10 cellular contexts compared by ENCODE assay signal in genomic region chr17:38885728-38886642, GRCh38. TPM values are rescaled to one million over a fixed set of nuclear protein-coding genes. Genes with fewer than 3 reads are reported as not detected.
DNase-seq lines count a peak whose midpoint lies in the region; ATAC-seq lines count a peak whose summit lies in the region.
"Had no signal": no experiment of that assay in that cellular context is flagged by ENCODE, and none has a peak within 500 bp of the region (broad histone marks: within the 10 kb centered on the region; RNA-seq: fewer than 3 reads in every experiment).

No MANE protein-coding gene starts in this region.

- peak overlapping the region; percentile 62 for H3K27ac ChIP-seq in subcutaneous abdominal adipose tissue (ENCODE audit: low read depth, low read length)
- H3K27ac ChIP-seq: C4-2B had no signal

- peaks cover 54% of the 10 kb centered on the region for H3K36me3 Mint-ChIP-seq in activated CD8-positive, alpha-beta memory T cell treated with anti-CD3 and anti-CD28 coated beads, Interleukin-2, amount 10 ng/mL, durations not matched to agents 7 days and 5 days
- peaks cover 50% of the 10 kb centered on the region for H3K36me3 Mint-ChIP-seq in activated naive CD8-positive, alpha-beta T cell treated with anti-CD3 and anti-CD28 coated beads, Interleukin-2, amount 10 ng/mL, durations not matched to agents 7 days and 5 days

- H3K9me3 Mint-ChIP-seq in activated CD8-positive, alpha-beta memory T cell treated with anti-CD3 and anti-CD28 coated beads, Interleukin-2, amount 10 ng/mL, durations not matched to agents 7 days and 5 days (ENCODE audit: low read depth), result no peaks in the 10 kb centered on the region
- no peaks in the 10 kb centered on the region for H3K9me3 Mint-ChIP-seq in activated naive CD8-positive, alpha-beta T cell treated with anti-CD3 and anti-CD28 coated beads, Interleukin-2, amount 10 ng/mL, durations not matched to agents 7 days and 5 days

- POLR2A ChIA-PET in activated naive CD8-positive, alpha-beta T cell treated with anti-CD3 and anti-CD28 coated beads, Interleukin-2, amount 10 ng/mL, durations not matched to agents 7 days and 5 days (lab: Charles Lee), result interaction anchor here (0.5 to 5.3 kb wide), 9 partner anchors 8 to 91 kb away, joined by 3 to 58 read pairs (median 4); partner anchors contain the start of genes LASP1 and RPL23

- peak overlapping the region in 2 of 5 donors; percentile 2 to 31 for H3K9ac ChIP-seq in subcutaneous abdominal adipose tissue (ENCODE audit: low read length in 5 of 5)

- peaks cover 0 to 74% (median 52%) of the 10 kb centered on the region in 5 donors for H3K36me3 ChIP-seq in subcutaneous abdominal adipose tissue (ENCODE audit: control insufficient read depth in 5 of 5, insufficient read depth in 5 of 5, low read length in 5 of 5)

- CTCF ChIA-PET in activated CD8-positive, alpha-beta memory T cell treated with anti-CD3 and anti-CD28 coated beads, Interleukin-2, amount 10 ng/mL, durations not matched to agents 7 days and 5 days (lab: Charles Lee), result interaction anchor here (0.7 to 2.9 kb wide), 10 partner anchors 8 to 289 kb away, joined by 3 to 16 read pairs (median 4); partner anchors contain the start of genes LASP1 and LASP1NB

- no peaks in the 10 kb centered on the region for H3K9me3 ChIP-seq in subcutaneous abdominal adipose tissue (ENCODE audit: control insufficient read depth in 5 of 5, low read length in 5 of 5)

- no peak for ATAC-seq in activated CD8-positive, alpha-beta memory T cell treated with anti-CD3 and anti-CD28 coated beads, Interleukin-2, amount 10 ng/mL, durations not matched to agents 7 days and 5 days
- no peak for ATAC-seq in activated naive CD8-positive, alpha-beta T cell treated with anti-CD3 and anti-CD28 coated beads, Interleukin-2, amount 10 ng/mL, durations not matched to agents 7 days and 5 days (ENCODE audit: low read depth)

- peak overlapping the region; percentile 4 for H3K4me3 Mint-ChIP-seq in activated CD8-positive, alpha-beta memory T cell treated with anti-CD3 and anti-CD28 coated beads, Interleukin-2, amount 10 ng/mL, durations not matched to agents 7 days and 5 days
- peak overlapping the region; percentile 61 for H3K4me3 Mint-ChIP-seq in activated naive CD8-positive, alpha-beta T cell treated with anti-CD3 and anti-CD28 coated beads, Interleukin-2, amount 10 ng/mL, durations not matched to agents 7 days and 5 days

- DNase-seq in activated CD8-positive, alpha-beta memory T cell treated with anti-CD3 and anti-CD28 coated beads, Interleukin-2, amount 10 ng/mL, durations not matched to agents 7 days and 5 days, result no peak
- no peak for DNase-seq in activated CD8-positive, alpha-beta memory T cell treated with anti-CD3 and anti-CD28 coated beads, Interleukin-2, amount 50 U/mL, for 48 hours
- no peak for DNase-seq in activated naive CD8-positive, alpha-beta T cell treated with anti-CD3 and anti-CD28 coated beads, Interleukin-2, amount 10 ng/mL, durations not matched to agents 7 days and 5 days
- peak; percentile 75 for DNase-seq in iris pigment epithelial cell (ENCODE audit: low read depth)
- no peak for DNase-seq in dermis blood vessel endothelial cell
- no peak for DNase-seq in NCI-H1436 treated with DMSO at 0.1 percent for 48 hours (lab: John Stamatoyannopoulos, UW)
- no peak for DNase-seq in HUDEP-2 (lab: John Stamatoyannopoulos, UW; ENCODE audit: unreplicated experiment in 76 of 76)
- DNase-seq: NK-92 treated with Interleukin-12 subunit alpha and Interleukin-12 subunit beta, amount 100 ng/mL, for 24 hours had no signal

- peak overlapping the region; percentile 67 for H3K27ac Mint-ChIP-seq in activated CD8-positive, alpha-beta memory T cell treated with anti-CD3 and anti-CD28 coated beads, Interleukin-2, amount 10 ng/mL, durations not matched to agents 7 days and 5 days
- H3K27ac Mint-ChIP-seq in activated naive CD8-positive, alpha-beta T cell treated with anti-CD3 and anti-CD28 coated beads, Interleukin-2, amount 10 ng/mL, durations not matched to agents 7 days and 5 days, result peak overlapping the region; percentile 77

- peaks cover 86% of the 10 kb centered on the region for H3K4me1 Mint-ChIP-seq in activated CD8-positive, alpha-beta memory T cell treated with anti-CD3 and anti-CD28 coated beads, Interleukin-2, amount 10 ng/mL, durations not matched to agents 7 days and 5 days
- H3K4me1 Mint-ChIP-seq in activated naive CD8-positive, alpha-beta T cell treated with anti-CD3 and anti-CD28 coated beads, Interleukin-2, amount 10 ng/mL, durations not matched to agents 7 days and 5 days, result peaks cover 89% of the 10 kb centered on the region

- H3K4me3 ChIP-seq in subcutaneous abdominal adipose tissue (ENCODE audit: low read depth in 1 of 5, low read length in 5 of 5), result peak overlapping the region in 1 of 5 donors; percentile 6

- H3K27me3 Mint-ChIP-seq in activated CD8-positive, alpha-beta memory T cell treated with anti-CD3 and anti-CD28 coated beads, Interleukin-2, amount 10 ng/mL, durations not matched to agents 7 days and 5 days, result no peaks in the 10 kb centered on the region
- no peaks in the 10 kb centered on the region for H3K27me3 Mint-ChIP-seq in activated naive CD8-positive, alpha-beta T cell treated with anti-CD3 and anti-CD28 coated beads, Interleukin-2, amount 10 ng/mL, durations not matched to agents 7 days and 5 days

- peaks cover 20 to 77% (median 63%) of the 10 kb centered on the region in 5 donors for H3K4me1 ChIP-seq in subcutaneous abdominal adipose tissue (ENCODE audit: control insufficient read depth in 5 of 5, insufficient read depth in 5 of 5, low read length in 5 of 5)

- no peaks in the 10 kb centered on the region for H3K27me3 ChIP-seq in subcutaneous abdominal adipose tissue (ENCODE audit: control insufficient read depth in 5 of 5, insufficient read depth in 4 of 5, low read length in 5 of 5)

RNA-seq across cellular contexts. Expression of gene LASP1, which starts 16.1 kb away (rescaled TPM):
- total RNA-seq in activated CD8-positive, alpha-beta memory T cell treated with anti-CD3 and anti-CD28 coated beads, Interleukin-2, amount 10 ng/mL, durations not matched to agents 7 days and 5 days, result 100 to 1,000 TPM; 208 to 239 TPM
- 100 to 1,000 TPM; 227 to 236 TPM for total RNA-seq in activated naive CD8-positive, alpha-beta T cell treated with anti-CD3 and anti-CD28 coated beads, Interleukin-2, amount 10 ng/mL, durations not matched to agents 7 days and 5 days
- 104 and 199 TPM in 2 replicates for total RNA-seq in dermis blood vessel endothelial cell

RNA-seq across cellular contexts. Expression of gene RPL23, which starts 32.5 kb away (rescaled TPM):
- total RNA-seq in activated CD8-positive, alpha-beta memory T cell treated with anti-CD3 and anti-CD28 coated beads, Interleukin-2, amount 10 ng/mL, durations not matched to agents 7 days and 5 days, result 1,000 to 10,000 TPM in 1 of 2 experiments, 100 to 1,000 TPM in 1; 831 to 1,130 TPM
- 1,000 to 10,000 TPM; 1,166 to 1,188 TPM for total RNA-seq in activated naive CD8-positive, alpha-beta T cell treated with anti-CD3 and anti-CD28 coated beads, Interleukin-2, amount 10 ng/mL, durations not matched to agents 7 days and 5 days
- 921 and 1,590 TPM in 2 replicates for total RNA-seq in dermis blood vessel endothelial cell
